13 cellular contexts compared by ENCODE assay signal in the genomic region with DNA sequence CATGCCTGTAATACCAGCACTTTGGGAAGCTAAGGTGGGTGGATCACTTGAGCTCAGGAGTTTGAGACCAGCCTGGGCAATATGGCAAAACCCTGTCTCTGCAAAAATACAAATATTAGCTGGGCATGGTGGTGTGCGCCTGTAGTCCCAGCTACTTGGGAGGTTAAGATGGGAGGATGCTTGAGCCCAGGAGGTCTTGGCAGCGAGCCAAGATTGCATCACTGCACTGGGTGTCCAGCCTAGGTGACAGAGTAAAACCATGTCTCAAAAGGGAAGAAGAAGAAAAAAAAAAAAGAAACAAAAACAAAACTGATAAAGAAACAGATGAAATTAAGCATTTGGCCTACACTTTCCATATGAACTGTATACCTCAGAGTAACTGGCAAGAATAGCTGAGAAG.
"Had no signal": no experiment of that assay in that cellular context is flagged by ENCODE, and none has a peak within 500 bp of the region (broad histone marks: within the 10 kb centered on the region; RNA-seq: fewer than 3 reads in every experiment).

No MANE protein-coding gene starts in this region.

- H3K4me1 ChIP-seq: prostate gland had no signal

- H3K36me3 ChIP-seq: prostate gland, sigmoid colon, upper lobe of right lung had no signal

- H3K27ac ChIP-seq: prostate gland, sigmoid colon, upper lobe of right lung, VCaP had no signal

- H3K4me3 ChIP-seq: prostate gland, sigmoid colon, upper lobe of right lung had no signal

- DNase-seq: activated CD4-positive, alpha-beta memory T cell treated with anti-CD3 and anti-CD28 coated beads, Interleukin-2, amount 10 ng/mL, durations not matched to agents 7 days and 5 days; activated gamma-delta T cell treated with Interleukin-2 at 50 U/mL for 16 hours; activated naive CD8-positive, alpha-beta T cell treated with anti-CD3 and anti-CD28 coated beads for 36 hours; activated T-cell treated with anti-CD3 and anti-CD28 coated beads, Interleukin-2, amount 50 U/mL, for 48 hours; endodermal cell; natural killer cell; nucleus accumbens; sigmoid colon; stimulated activated CD4-positive, alpha-beta T cell treated with anti-CD3 and anti-CD28 coated beads, Interleukin-4, amount 100 ng/mL, for 1 hour; stimulated activated CD8-positive, alpha-beta memory T cell treated with anti-CD3 and anti-CD28 coated beads, Interleukin-4, amount 100 ng/mL, for 48 hours; upper lobe of right lung had no signal

- H3K27me3 ChIP-seq: sigmoid colon, upper lobe of right lung had no signal

- ATAC-seq: natural killer cell, upper lobe of right lung had no signal

- H3K9me3 ChIP-seq: prostate gland, sigmoid colon, upper lobe of right lung had no signal
